Comparison of ENCODE assay signal across 28 cellular contexts in genomic region chr16:30025574-30025973, GRCh38. TPM values are rescaled to one million over a fixed set of nuclear protein-coding genes. Genes with fewer than 3 reads are reported as not detected.
DNase-seq lines count a peak whose midpoint lies in the region; ATAC-seq and TF ChIP-seq lines count a peak whose summit lies in the region.
"Had no signal": no experiment of that assay in that cellular context is flagged by ENCODE, and none has a peak within 500 bp of the region (broad histone marks: within the 10 kb centered on the region; RNA-seq: fewer than 3 reads in every experiment).

No MANE protein-coding gene starts in this region.

- H3K36me3 Mint-ChIP-seq in natural killer cell treated with Interleukin-12 subunit alpha and Interleukin-12 subunit beta and Interleukin-15 and Interleukin-18, amount 100 ng/mL, for 72 hours = no peaks in the 10 kb centered on the region
- H3K36me3 Mint-ChIP-seq in natural killer cell = no peaks in the 10 kb centered on the region
- no peaks in the 10 kb centered on the region for H3K36me3 Mint-ChIP-seq in neural crest cell (ENCODE audit: low read depth)
- no peaks in the 10 kb centered on the region for H3K36me3 Mint-ChIP-seq in activated T-cell treated with anti-CD3 and anti-CD28 coated beads, Interleukin-2, amount 50 U/mL, for 4 hours (ENCODE audit: insufficient read depth)
- H3K36me3 Mint-ChIP-seq: CD14-positive monocyte; CD4-positive, alpha-beta memory T cell; CD4-positive, CD25-positive, alpha-beta regulatory T cell had no signal

- peak; percentile 56 for DNase-seq in natural killer cell treated with Interleukin-12 subunit alpha and Interleukin-12 subunit beta and Interleukin-15 and Interleukin-18, amount 100 ng/mL, for 72 hours (ENCODE audit: low spot score)
- DNase-seq in natural killer cell (no peak), RPMI8226 (peak; percentile 44), neural crest cell (ENCODE audit: low read depth, low spot score) (no peak), osteoblast (ENCODE audit: insufficient read length, low spot score, missing footprints) (peak; percentile 41), omental fat pad (ENCODE audit: low spot score) (no peak)
- DNase-seq in central memory CD4-positive, alpha-beta T cell = no peak
- no peak for DNase-seq in activated T-cell treated with anti-CD3 and anti-CD28 coated beads, Interleukin-2, amount 50 U/mL, for 4 hours
- DNase-seq: 8988T; ACHN; BE2C; C1 segment of cervical spinal cord; CD4-positive, alpha-beta memory T cell; CD4-positive, CD25-positive, alpha-beta regulatory T cell; CD8-positive, alpha-beta memory T cell; COR-L47; DMS 273 treated with DMSO at 0.1 percent for 48 hours; DMS153; DMS53; DMS79; DND-41; EL; GF-D8 had no signal

- no peaks in the 10 kb centered on the region for H4K20me1 ChIP-seq in osteoblast (ENCODE audit: insufficient read depth, low read length)

- no peak for TF ChIP-seq CTCF in natural killer cell (IDR thresholded peaks at IDR 0.05)
- TF ChIP-seq CTCF in neural crest cell (conservative IDR thresholded peaks at IDR 0.05) = no peak
- TF ChIP-seq CTCF in osteoblast (IDR thresholded peaks at IDR 0.05; ENCODE audit: extremely low read depth, low read depth, low read length) = no peak
- TF ChIP-seq CTCF in omental fat pad (IDR thresholded peaks at IDR 0.05) = no peak

- no peak overlapping the region for H3K4me2 ChIP-seq in osteoblast (ENCODE audit: insufficient read depth, low read length)
- H3K4me2 ChIP-seq: BLaER1 had no signal

- no peak overlapping the region for H3K27ac ChIP-seq in osteoblast (ENCODE audit: low read depth, low read length)
- H3K27ac ChIP-seq: BLaER1 had no signal

- H3K4me3 ChIP-seq in osteoblast (ENCODE audit: insufficient read depth, low read length) = no peak overlapping the region
- H3K4me3 ChIP-seq: BLaER1 had no signal

- H3K27me3 Mint-ChIP-seq in natural killer cell treated with Interleukin-12 subunit alpha and Interleukin-12 subunit beta and Interleukin-15 and Interleukin-18, amount 100 ng/mL, for 72 hours = peaks cover 31% of the 10 kb centered on the region in 2 donors
- peaks cover 32 to 35% of the 10 kb centered on the region in 2 donors for H3K27me3 Mint-ChIP-seq in natural killer cell (ENCODE audit: low read depth in 2 of 2)
- H3K27me3 Mint-ChIP-seq in neural crest cell (ENCODE audit: low read depth) = peaks cover 31% of the 10 kb centered on the region
- peaks cover 45% of the 10 kb centered on the region for H3K27me3 Mint-ChIP-seq in activated T-cell treated with anti-CD3 and anti-CD28 coated beads, Interleukin-2, amount 50 U/mL, for 4 hours (ENCODE audit: low read depth)

- no peaks in the 10 kb centered on the region for H3K9me3 Mint-ChIP-seq in natural killer cell treated with Interleukin-12 subunit alpha and Interleukin-12 subunit beta and Interleukin-15 and Interleukin-18, amount 100 ng/mL, for 72 hours
- H3K9me3 Mint-ChIP-seq in natural killer cell (no peaks in the 10 kb centered on the region), neural crest cell (no peaks in the 10 kb centered on the region)
- no peaks in the 10 kb centered on the region for H3K9me3 Mint-ChIP-seq in activated T-cell treated with anti-CD3 and anti-CD28 coated beads, Interleukin-2, amount 50 U/mL, for 4 hours
- H3K9me3 Mint-ChIP-seq: CD8-positive, alpha-beta memory T cell had no signal

- H3K4me3 Mint-ChIP-seq in natural killer cell treated with Interleukin-12 subunit alpha and Interleukin-12 subunit beta and Interleukin-15 and Interleukin-18, amount 100 ng/mL, for 72 hours = no peak overlapping the region
- H3K4me3 Mint-ChIP-seq in natural killer cell (no peak overlapping the region), neural crest cell (no peak overlapping the region)
- no peak overlapping the region for H3K4me3 Mint-ChIP-seq in activated T-cell treated with anti-CD3 and anti-CD28 coated beads, Interleukin-2, amount 50 U/mL, for 4 hours
- H3K4me3 Mint-ChIP-seq: CD14-positive monocyte; CD4-positive, alpha-beta memory T cell; CD4-positive, CD25-positive, alpha-beta regulatory T cell; CD8-positive, alpha-beta memory T cell had no signal

- no peaks in the 10 kb centered on the region for H3K9me3 ChIP-seq in osteoblast (ENCODE audit: low read depth, low read length)
- H3K9me3 ChIP-seq: BE2C, BLaER1 had no signal

- H2AFZ ChIP-seq in osteoblast (ENCODE audit: low read length) = no peak overlapping the region

- H3K36me3 ChIP-seq in osteoblast (ENCODE audit: insufficient read depth, low read length) = no peaks in the 10 kb centered on the region
- H3K36me3 ChIP-seq: BE2C, BLaER1 had no signal

- H3K27me3 ChIP-seq in osteoblast (ENCODE audit: insufficient read depth, low read length) = peaks cover 31% of the 10 kb centered on the region
- H3K27me3 ChIP-seq: BE2C had no signal

- intact Hi-C loops in natural killer cell (cut with micrococcal nuclease) = no loop called here

- H3K4me1 Mint-ChIP-seq in natural killer cell treated with Interleukin-12 subunit alpha and Interleukin-12 subunit beta and Interleukin-15 and Interleukin-18, amount 100 ng/mL, for 72 hours (ENCODE audit: low read depth in 2 of 2) = peaks cover 7 to 10% of the 10 kb centered on the region in 2 donors
- H3K4me1 Mint-ChIP-seq in natural killer cell (peaks cover 8 to 30% of the 10 kb centered on the region in 2 donors), neural crest cell (peaks cover 15% of the 10 kb centered on the region)
- peaks cover 9% of the 10 kb centered on the region for H3K4me1 Mint-ChIP-seq in activated T-cell treated with anti-CD3 and anti-CD28 coated beads, Interleukin-2, amount 50 U/mL, for 4 hours (ENCODE audit: low read depth)

- ATAC-seq in natural killer cell treated with Interleukin-12 subunit alpha and Interleukin-12 subunit beta and Interleukin-15 and Interleukin-18, amount 100 ng/mL, for 72 hours = no peak
- no peak for ATAC-seq in natural killer cell
- ATAC-seq in activated T-cell treated with anti-CD3 and anti-CD28 coated beads, Interleukin-2, amount 50 U/mL, for 4 hours = no peak
- no peak for ATAC-seq in omental fat pad (ENCODE audit: low FRiP score)

- no peaks in the 10 kb centered on the region for H3K79me2 ChIP-seq in osteoblast (ENCODE audit: insufficient read depth, low read length)

- no peak overlapping the region for H3K27ac Mint-ChIP-seq in natural killer cell treated with Interleukin-12 subunit alpha and Interleukin-12 subunit beta and Interleukin-15 and Interleukin-18, amount 100 ng/mL, for 72 hours
- H3K27ac Mint-ChIP-seq in natural killer cell = no peak overlapping the region
- peak overlapping the region; percentile 50 for H3K27ac Mint-ChIP-seq in neural crest cell (ENCODE audit: unreplicated experiment)
- H3K27ac Mint-ChIP-seq: CD4-positive, CD25-positive, alpha-beta regulatory T cell; CD8-positive, alpha-beta memory T cell had no signal

- no peaks in the 10 kb centered on the region for H3K4me1 ChIP-seq in osteoblast (ENCODE audit: insufficient read depth, low read length)
- H3K4me1 ChIP-seq: BE2C had no signal

RNA-seq across cellular contexts. Expression of gene C16orf92, which starts 2.6 kb away (rescaled TPM):
- not detected for total RNA-seq in natural killer cell treated with Interleukin-12 subunit alpha and Interleukin-12 subunit beta and Interleukin-15 and Interleukin-18, amount 100 ng/mL, for 72 hours
- total RNA-seq in natural killer cell (not detected), neural crest cell (not detected in 2 replicates), osteoblast (not detected in 2 replicates), omental fat pad (not detected)
- total RNA-seq in activated T-cell treated with anti-CD3 and anti-CD28 coated beads, Interleukin-2, amount 50 U/mL, for 4 hours = not detected
- total RNA-seq: A673; CD4-positive, alpha-beta memory T cell; CD4-positive, CD25-positive, alpha-beta regulatory T cell; CD8-positive, alpha-beta memory T cell; Daoy; G401 had no signal

RNA-seq across cellular contexts. Expression of gene TLCD3B, which starts 5.5 kb away (rescaled TPM):
- 1 to 10 TPM; 1.4 to 5.3 TPM for total RNA-seq in natural killer cell treated with Interleukin-12 subunit alpha and Interleukin-12 subunit beta and Interleukin-15 and Interleukin-18, amount 100 ng/mL, for 72 hours
- total RNA-seq in natural killer cell (1 to 10 TPM in 2 of 3 donors, under 1 TPM in 1; 0.88 to 2.0 (median 1.7) TPM), neural crest cell (14.2 and 15.3 TPM in 2 replicates), osteoblast (0.36 TPM in 1 of 2 replicates, not detected in the other), omental fat pad (not detected)
- under 1 TPM; 0.22 to 0.33 (median 0.32) TPM for total RNA-seq in activated T-cell treated with anti-CD3 and anti-CD28 coated beads, Interleukin-2, amount 50 U/mL, for 4 hours
- total RNA-seq: CD4-positive, alpha-beta memory T cell; CD4-positive, CD25-positive, alpha-beta regulatory T cell; Daoy had no signal

RNA-seq across cellular contexts. Expression of gene DOC2A, which starts 14.7 kb away (rescaled TPM):
- total RNA-seq in natural killer cell treated with Interleukin-12 subunit alpha and Interleukin-12 subunit beta and Interleukin-15 and Interleukin-18, amount 100 ng/mL, for 72 hours = not detected
- total RNA-seq in natural killer cell = not detected
- total RNA-seq in neural crest cell = 5.7 and 6.4 TPM in 2 replicates
- not detected in 2 replicates for total RNA-seq in osteoblast
- total RNA-seq in activated T-cell treated with anti-CD3 and anti-CD28 coated beads, Interleukin-2, amount 50 U/mL, for 4 hours = 1 to 10 TPM in 2 of 3 donors, under 1 TPM in 1; 0.49 to 2.5 (median 1.1) TPM
- total RNA-seq in omental fat pad = 1 to 10 TPM in 2 of 4 donors, under 1 TPM in 1, not detected in 1; 0.95 to 2.3 (median 1.2) TPM
- total RNA-seq: CD4-positive, CD25-positive, alpha-beta regulatory T cell; Daoy; G401 had no signal

RNA-seq across cellular contexts. Expression of gene INO80E, which starts 29.5 kb away (rescaled TPM):
- total RNA-seq in natural killer cell treated with Interleukin-12 subunit alpha and Interleukin-12 subunit beta and Interleukin-15 and Interleukin-18, amount 100 ng/mL, for 72 hours = 100 to 1,000 TPM; 101 to 133 TPM
- 100 to 1,000 TPM in 1 of 3 donors, 10 to 100 TPM in 2; 75.0 to 107 (median 99.5) TPM for total RNA-seq in natural killer cell
- total RNA-seq in neural crest cell = 81.9 and 88.6 TPM in 2 replicates
- 14.5 and 16.8 TPM in 2 replicates for total RNA-seq in osteoblast
- 100 to 1,000 TPM; 103 to 113 (median 112) TPM for total RNA-seq in activated T-cell treated with anti-CD3 and anti-CD28 coated beads, Interleukin-2, amount 50 U/mL, for 4 hours
- 100 to 1,000 TPM in 1 of 4 donors, 10 to 100 TPM in 3; 22.8 to 113 (median 31.1) TPM for total RNA-seq in omental fat pad

RNA-seq across cellular contexts. Expression of gene HIRIP3, which starts 30.2 kb away (rescaled TPM):
- total RNA-seq in natural killer cell treated with Interleukin-12 subunit alpha and Interleukin-12 subunit beta and Interleukin-15 and Interleukin-18, amount 100 ng/mL, for 72 hours = 10 to 100 TPM; 30.0 to 40.8 TPM
- 10 to 100 TPM; 11.1 to 13.4 (median 12.7) TPM for total RNA-seq in natural killer cell
- 31.8 and 34.8 TPM in 2 replicates for total RNA-seq in neural crest cell
- 3.5 and 5.8 TPM in 2 replicates for total RNA-seq in osteoblast
- total RNA-seq in activated T-cell treated with anti-CD3 and anti-CD28 coated beads, Interleukin-2, amount 50 U/mL, for 4 hours = 10 to 100 TPM; 43.4 to 52.5 (median 50.7) TPM
- total RNA-seq in omental fat pad = 10 to 100 TPM in 1 of 4 donors, 1 to 10 TPM in 3; 5.6 to 22.2 (median 9.8) TPM

Comparison
In these comparisons a context has a peak if more than half of its experiments do, and no peak if none do; other contexts are left out.
1. DNase-seq: peak in natural killer cell treated with Interleukin-12 subunit alpha and Interleukin-12 subunit beta and Interleukin-15 and Interleukin-18, amount 100 ng/mL, for 72 hours (single experiment), RPMI8226 (single experiment) and osteoblast (single experiment); none in natural killer cell (single experiment), neural crest cell (single experiment), central memory CD4-positive, alpha-beta T cell (single experiment), activated T-cell treated with anti-CD3 and anti-CD28 coated beads, Interleukin-2, amount 50 U/mL, for 4 hours (single experiment) and omental fat pad (single experiment).